In genomic region chr3:183188895-183189462, GRCh38 we compare ENCODE assay signal across 8 cellular contexts. TPM values are rescaled to one million over a fixed set of nuclear protein-coding genes. Genes with fewer than 3 reads are reported as not detected.
DNase-seq lines count a peak whose midpoint lies in the region; ATAC-seq, FAIRE-seq and TF ChIP-seq lines count a peak whose summit lies in the region.

No MANE protein-coding gene starts in this region.

- SMC1A ChIA-PET in GM12878 (lab: Charles Lee; ENCODE audit: uncharacterized antibody, unreplicated experiment): interaction anchor here (0.9 to 2.7 kb wide), 7 partner anchors 14 to 193 kb away, joined by 3 to 17 read pairs (median 4); no protein-coding TSS in a partner anchor

- no peak overlapping the region for H2AFZ ChIP-seq in GM12878 (ENCODE audit: control insufficient read depth, low read depth, low read length)

- POLR2A ChIA-PET in GM12878 (lab: Charles Lee): interaction anchor here (0.6 to 0.9 kb wide), 3 partner anchors 29 to 179 kb away, joined by 3 to 9 read pairs (median 3); no protein-coding TSS in a partner anchor

- no peaks in the 10 kb centered on the region for H3K27me3 ChIP-seq in GM12878 (replicated peaks in 1 of 2; ENCODE audit: control insufficient read depth in 2 of 2, insufficient read depth in 2 of 2, low read length in 1 of 2)

- peak; percentile 88 for ATAC-seq in GM12878

- H3K4me3 ChIP-seq in GM12878 (no peak overlapping the region), coronary artery (no peak overlapping the region)

- no peaks in the 10 kb centered on the region for H3K79me2 ChIP-seq in GM12878 (ENCODE audit: control insufficient read depth, insufficient read depth, low read length)

- no peaks in the 10 kb centered on the region for H3K9me3 Mint-ChIP-seq in activated T-helper 1 cell treated with anti-CD3 and anti-CD28 coated beads, Interleukin-12 subunit alpha, Interleukin-12 subunit beta, Interleukin-2, Interleukin-4 antibody, amounts not matched to agents 30 ng/mL and 10 ng/mL and 1 ng/mL, durations not matched to agents 14 hours and 24 hours and 36 hours

- no peak overlapping the region for H3K27ac ChIP-seq in GM12878 (ENCODE audit: control insufficient read depth, insufficient read depth)
- no peak overlapping the region for H3K27ac ChIP-seq in coronary artery

- CTCF ChIA-PET in GM12878 (lab: Yijun Ruan, JAX): interaction anchor here (0.6 to 7.8 kb wide), 11 partner anchors 28 to 201 kb away, joined by 3 to 400 read pairs (median 4); partner anchors contain the start of genes LAMP3 and MCCC1

- no peaks in the 10 kb centered on the region for H3K9me3 ChIP-seq in GM12878 (replicated peaks; ENCODE audit: control insufficient read depth, insufficient read depth, low read length)

- H3K27me3 Mint-ChIP-seq in activated T-helper 1 cell treated with anti-CD3 and anti-CD28 coated beads, Interleukin-12 subunit alpha, Interleukin-12 subunit beta, Interleukin-2, Interleukin-4 antibody, amounts not matched to agents 30 ng/mL and 10 ng/mL and 1 ng/mL, durations not matched to agents 14 hours and 24 hours and 36 hours (ENCODE audit: insufficient read depth): no peaks in the 10 kb centered on the region

- DNase-seq in ACHN (peak; percentile 33), NCI-H1105 (lab: John Stamatoyannopoulos, UW) (peak; percentile 6), GM12878 (ENCODE audit: low read depth, low spot score) (no peak), midbrain (lab: John Stamatoyannopoulos, UW) (peak; percentile 30), coronary artery (ENCODE audit: low spot score) (no peak), RCC 7860 (ENCODE audit: low spot score) (no peak)
- no peak for DNase-seq in activated T-helper 1 cell treated with anti-CD3 and anti-CD28 coated beads, Interleukin-12 subunit alpha, Interleukin-12 subunit beta, Interleukin-2, Interleukin-4 antibody, amounts not matched to agents 30 ng/mL and 10 ng/mL and 1 ng/mL, durations not matched to agents 14 hours and 24 hours and 36 hours (ENCODE audit: low spot score)

- H3K36me3 ChIP-seq in GM12878 (ENCODE audit: control insufficient read depth in 2 of 2, insufficient read depth in 2 of 2, low read length in 1 of 2): no peaks in the 10 kb centered on the region

- in situ Hi-C loops in ACHN (cut with HindIII; ENCODE audit: low pct_ligation_motif_present, low pct_unique_long_range_greater_than_20kb, low sequenced_read_pairs): no loop called here
- in situ Hi-C loops in GM12878 (cut with MboI): no loop called here

- H3K4me1 Mint-ChIP-seq in activated T-helper 1 cell treated with anti-CD3 and anti-CD28 coated beads, Interleukin-12 subunit alpha, Interleukin-12 subunit beta, Interleukin-2, Interleukin-4 antibody, amounts not matched to agents 30 ng/mL and 10 ng/mL and 1 ng/mL, durations not matched to agents 14 hours and 24 hours and 36 hours (ENCODE audit: low read depth): peaks cover 15% of the 10 kb centered on the region

- peak; percentile 61 for TF ChIP-seq RAD21 in GM12878 (IDR thresholded peaks at IDR 0.05; ENCODE audit: insufficient read depth, low read depth, low read length)

- RAD21 ChIA-PET in GM12878 (lab: Charles Lee; ENCODE audit: unreplicated experiment): interaction anchor here (1.3 kb wide), 4 partner anchors 66 to 475 kb away, joined by 3 to 8 read pairs (median 4); no protein-coding TSS in a partner anchor

- no peak overlapping the region for H3K27ac Mint-ChIP-seq in activated T-helper 1 cell treated with anti-CD3 and anti-CD28 coated beads, Interleukin-12 subunit alpha, Interleukin-12 subunit beta, Interleukin-2, Interleukin-4 antibody, amounts not matched to agents 30 ng/mL and 10 ng/mL and 1 ng/mL, durations not matched to agents 14 hours and 24 hours and 36 hours

- TF ChIP-seq CTCF in GM12873 (IDR thresholded peaks at IDR 0.05; ENCODE audit: insufficient read depth, low read depth, low read length, missing control alignments): peak; percentile 68
- peak; percentile 49 to 60 (median 57); a peak in 5 of 6 replicates for TF ChIP-seq CTCF in GM12878 (IDR thresholded peaks at IDR 0.05 in 2 of 3, conservative IDR thresholded peaks at IDR 0.05 in 1 of 3; ENCODE audit: control insufficient read depth in 2 of 3, extremely low read depth in 1 of 3, insufficient read depth in 1 of 3, low read depth in 3 of 3, low read length in 3 of 3)
- no peak for TF ChIP-seq CTCF in coronary artery (IDR thresholded peaks at IDR 0.05)

- no peak overlapping the region for H3K4me2 ChIP-seq in GM12878 (ENCODE audit: control insufficient read depth, insufficient read depth)

- FAIRE-seq in GM12878 (lab: Jason Lieb, UNC) (no peak), RCC 7860 (lab: Jason Lieb, UNC) (no peak)

- intact Hi-C loops in GM12878 (cut with micrococcal nuclease; ENCODE audit: unreplicated experiment): loop anchor here (1.0 kb wide), 1 partner anchor 67 kb away; no protein-coding TSS in a partner anchor
- intact Hi-C loops in activated T-helper 1 cell treated with anti-CD3 and anti-CD28 coated beads, Interleukin-12 subunit alpha, Interleukin-12 subunit beta, Interleukin-2, Interleukin-4 antibody, amounts not matched to agents 30 ng/mL and 10 ng/mL and 1 ng/mL, durations not matched to agents 14 hours and 24 hours and 36 hours (cut with micrococcal nuclease): no loop called here

- no peak overlapping the region for H3K9ac ChIP-seq in GM12878 (ENCODE audit: control insufficient read depth, insufficient read depth, low read length)

- TF ChIP-seq EP300 in GM12878 (IDR thresholded peaks at IDR 0.05; ENCODE audit: borderline replicate concordance in 1 of 2, control insufficient read depth in 1 of 2, low read depth in 2 of 2, low read length in 2 of 2): no peak

- no peaks in the 10 kb centered on the region for H4K20me1 ChIP-seq in GM12878 (ENCODE audit: control insufficient read depth, insufficient read depth)

- BruUV-seq in GM12878 (replicated peaks; lab: Mats Ljungman, UMichigan): no TSS peak

- peaks cover 2% of the 10 kb centered on the region; the same call in 1 of the 2 replicates for H3K4me1 ChIP-seq in GM12878 (ENCODE audit: control insufficient read depth, insufficient read depth, low read length)

- H3K4me3 Mint-ChIP-seq in activated T-helper 1 cell treated with anti-CD3 and anti-CD28 coated beads, Interleukin-12 subunit alpha, Interleukin-12 subunit beta, Interleukin-2, Interleukin-4 antibody, amounts not matched to agents 30 ng/mL and 10 ng/mL and 1 ng/mL, durations not matched to agents 14 hours and 24 hours and 36 hours: no peak overlapping the region

- no peaks in the 10 kb centered on the region for H3K36me3 Mint-ChIP-seq in activated T-helper 1 cell treated with anti-CD3 and anti-CD28 coated beads, Interleukin-12 subunit alpha, Interleukin-12 subunit beta, Interleukin-2, Interleukin-4 antibody, amounts not matched to agents 30 ng/mL and 10 ng/mL and 1 ng/mL, durations not matched to agents 14 hours and 24 hours and 36 hours (ENCODE audit: low read depth)

- 43% methylated on average over 7 of the region's 7 CpGs for WGBS in GM12878 (ENCODE audit: insufficient coverage, insufficient replicate concordance, low lambda C conversion rate, missing lambda C conversion rate)

- no peak for TF ChIP-seq POLR2A in GM12878 (IDR thresholded peaks at IDR 0.05; ENCODE audit: low read depth, low read length)

TF ChIP-seq in GM12878, 131 proteins besides CTCF, POLR2A, EP300 and RAD21:
- TF ChIP-seq SIN3A (IDR thresholded peaks at IDR 0.05; ENCODE audit: low read depth, low read length): no peak
- TF ChIP-seq SMC3 (IDR thresholded peaks at IDR 0.05; ENCODE audit: borderline replicate concordance, low read length): peak; percentile 69
TF ChIP-seq in GM12878: peak in this region for 1.

RNA-seq across cellular contexts. Expression of gene LAMP3, which starts 26.4 kb away (rescaled TPM):
- 103 and 118 TPM in 2 replicates for total RNA-seq in GM12878 (2013; cell fraction: nucleolus; rRNA removed)
- total RNA-seq in GM12878 (2014; rRNA removed) (17.7 and 20.3 TPM in 2 replicates), GM12878 (2014; rRNA removed; fragmentation: Illumina TruSeq; extraction: Trizol) (21.2 TPM in 2 replicates), GM12878 (2021) (18.3 and 18.9 TPM in 2 replicates)
- polyA plus RNA-seq in GM12878 (2011; ENCODE audit: low read depth): 28.4 TPM
- polyA plus RNA-seq in GM12878 (2011; rRNA removed) (49.2 and 63.4 TPM in 2 replicates), GM12878 (2014; fragmentation: Illumina TruSeq; extraction: Trizol) (32.9 and 35.8 TPM in 2 replicates), GM12878 (2014; fragmentation: Nextera tagmentation; extraction: Ambion mirVana) (10 to 100 TPM in 1 of 2 experiments, 1 to 10 TPM in 1; 9.4 to 23.5 TPM), GM12878 (2014; rRNA removed) (13.1 and 16.3 TPM in 2 replicates), GM12878 (2016; fragmentation: Nextera tagmentation; extraction: Ambion mirVana) (10 to 100 TPM; 24.0 to 24.2 TPM)
- polyA plus RNA-seq in GM12878 (2011; cell fraction: cytosol; rRNA removed): 36.9 and 38.4 TPM in 2 replicates
- polyA plus RNA-seq in GM12878 (2011; cell fraction: nucleus; rRNA removed): 27.5 and 31.6 TPM in 2 replicates
- polyA plus RNA-seq in GM12878 (2012): 40.3 and 54.6 TPM in 2 replicates
- polyA minus RNA-seq in GM12878 (2011; rRNA and poly(A)+ RNA removed): 30.1 and 32.0 TPM in 2 replicates
- 16.3 and 19.1 TPM in 2 replicates for polyA minus RNA-seq in GM12878 (2011; cell fraction: cytosol; rRNA and poly(A)+ RNA removed)
- 6.9 and 11.8 TPM in 2 replicates for polyA minus RNA-seq in GM12878 (2011; cell fraction: nucleus; rRNA and poly(A)+ RNA removed)
- 3.1 and 4.4 TPM in 2 replicates for total RNA-seq in activated T-helper 1 cell treated with anti-CD3 and anti-CD28 coated beads, Interleukin-12 subunit alpha, Interleukin-12 subunit beta, Interleukin-2, Interleukin-4 antibody, amounts not matched to agents 30 ng/mL and 10 ng/mL and 1 ng/mL, durations not matched to agents 14 hours and 24 hours and 36 hours

Comparison
In these comparisons a context has a peak if more than half of its experiments do, and no peak if none do; other contexts are left out.
1. DNase-seq: peak in ACHN (single experiment), NCI-H1105 (single experiment) and midbrain (single experiment); none in GM12878 (single experiment), coronary artery (single experiment), activated T-helper 1 cell treated with anti-CD3 and anti-CD28 coated beads, Interleukin-12 subunit alpha, Interleukin-12 subunit beta, Interleukin-2, Interleukin-4 antibody, amounts not matched to agents 30 ng/mL and 10 ng/mL and 1 ng/mL, durations not matched to agents 14 hours and 24 hours and 36 hours (single experiment) and RCC 7860 (single experiment).